10 cellular contexts compared by ENCODE assay signal in genomic region chr11:12079726-12080556, GRCh38. TPM values are rescaled to one million over a fixed set of nuclear protein-coding genes. Genes with fewer than 3 reads are reported as not detected.
A peak's percentile ranks its signal among the peaks of the same experiment; 100 is the strongest.
DNase-seq lines count a peak whose midpoint lies in the region; ATAC-seq lines count a peak whose summit lies in the region.
"Had no signal": no experiment of that assay in that cellular context is flagged by ENCODE, and none has a peak within 500 bp of the region (broad histone marks: within the 10 kb centered on the region; RNA-seq: fewer than 3 reads in every experiment).

No MANE protein-coding gene starts in this region.

- DNase-seq in ELR (ENCODE audit: low read depth) (peak; percentile 99), adipocyte (ENCODE audit: low read depth) (peak; percentile 96), glomerular visceral epithelial cell (ENCODE audit: extremely low spot score) (peak; percentile 94), sciatic nerve (ENCODE audit: low spot score) (peak; percentile 70), NCI-H748 (lab: John Stamatoyannopoulos, UW; ENCODE audit: unreplicated experiment) (no peak), NCI-H146 (lab: John Stamatoyannopoulos, UW) (no peak), OCI-M1 (lab: John Stamatoyannopoulos, UW) (no peak)
- DNase-seq: activated CD4-positive, alpha-beta T cell treated with anti-CD3 and anti-CD28 coated beads, Interleukin-2, amount 10 ng/mL, durations not matched to agents 7 days and 5 days; NCI-H2081 treated with DMSO at 0.1 percent for 48 hours had no signal

- H3K9ac ChIP-seq in adipocyte (ENCODE audit: low read length): peak overlapping the region; percentile 69

- H3K27me3 ChIP-seq in adipocyte (replicated peaks; ENCODE audit: control insufficient read depth, insufficient read depth, low read length): no peaks in the 10 kb centered on the region

- no peaks in the 10 kb centered on the region for H3K36me3 ChIP-seq in adipocyte (ENCODE audit: control insufficient read depth, insufficient read depth, low read length, severe bottlenecking)

- ATAC-seq in sciatic nerve (peak; percentile 89), HG02973 (IDR thresholded peaks at IDR 0.05; ENCODE audit: unreplicated experiment) (no peak)

- H3K4me3 ChIP-seq in adipocyte (ENCODE audit: low read length): peak overlapping the region; percentile 46

- intact Hi-C loops in sciatic nerve (cut with DNase I): no loop called here

- peaks cover 42% of the 10 kb centered on the region for H3K4me1 ChIP-seq in adipocyte (ENCODE audit: control insufficient read depth, insufficient read depth, low read length)

- H3K9me3 ChIP-seq in adipocyte (ENCODE audit: control insufficient read depth, low read length): peaks cover under 1% of the 10 kb centered on the region

RNA-seq across cellular contexts. Expression of gene MICAL2, which starts 30.4 kb away (rescaled TPM):
- 92.4 TPM for total RNA-seq in sciatic nerve

Comparison
In these comparisons a context has a peak if more than half of its experiments do, and no peak if none do; other contexts are left out.
1. DNase-seq: peak in ELR (single experiment), adipocyte (single experiment), glomerular visceral epithelial cell (single experiment) and sciatic nerve (single experiment); none in NCI-H748 (single experiment), NCI-H146 (single experiment) and OCI-M1 (single experiment).